In genomic region chrX:136814847-136815634, GRCh38 we compare ENCODE assay signal across 19 cellular contexts.
"Had no signal": no experiment of that assay in that cellular context is flagged by ENCODE, and none has a peak within 500 bp of the region (broad histone marks: within the 10 kb centered on the region; RNA-seq: fewer than 3 reads in every experiment).

No MANE protein-coding gene starts in this region.

- ATAC-seq: effector memory CD8-positive, alpha-beta T cell; foreskin keratinocyte; naive thymus-derived CD4-positive, alpha-beta T cell; sciatic nerve had no signal

- H3K4me3 ChIP-seq: esophagus muscularis mucosa, prostate gland, skin epidermis, stomach had no signal

- H3K27ac ChIP-seq: epithelial cell of prostate, esophagus muscularis mucosa, foreskin keratinocyte, parathyroid adenoma, prostate gland, skin epidermis, stomach had no signal

- H3K79me2 ChIP-seq: parathyroid adenoma had no signal

- H3K4me3 Mint-ChIP-seq: dendritic cell treated with granulocyte-macrophage colony-stimulating factor and Interleukin-4, amounts not matched to agents 40 ng/mL and 50 ng/mL, for 4 days; effector memory CD8-positive, alpha-beta T cell; immature natural killer cell; naive thymus-derived CD4-positive, alpha-beta T cell; nephron progenitor cell had no signal

- DNase-seq: effector memory CD8-positive, alpha-beta T cell; foreskin keratinocyte; immature natural killer cell; mammary epithelial cell; naive thymus-derived CD4-positive, alpha-beta T cell; nephron progenitor cell; retina; stimulated activated CD4-positive, alpha-beta T cell treated with anti-CD3 and anti-CD28 coated beads, Interleukin-12 subunit alpha, Interleukin-12 subunit beta, amount 100 ng/mL, for 4 hours; stimulated activated naive CD4-positive, alpha-beta T cell; stomach; substantia nigra; trophoblast cell had no signal

- H3K9me3 Mint-ChIP-seq: dendritic cell treated with granulocyte-macrophage colony-stimulating factor and Interleukin-4, amounts not matched to agents 40 ng/mL and 50 ng/mL, for 4 days; effector memory CD8-positive, alpha-beta T cell; immature natural killer cell; naive thymus-derived CD4-positive, alpha-beta T cell had no signal

- H3K36me3 ChIP-seq: prostate gland had no signal

- H3K9ac ChIP-seq: parathyroid adenoma had no signal

- H2AFZ ChIP-seq: parathyroid adenoma had no signal

- H3K4me1 Mint-ChIP-seq: nephron progenitor cell had no signal

- H3K27ac Mint-ChIP-seq: dendritic cell treated with granulocyte-macrophage colony-stimulating factor and Interleukin-4, amounts not matched to agents 40 ng/mL and 50 ng/mL, for 4 days; effector memory CD8-positive, alpha-beta T cell; immature natural killer cell; nephron progenitor cell had no signal

- H3K4me1 ChIP-seq: foreskin keratinocyte, parathyroid adenoma, prostate gland, stomach had no signal

- H3K27me3 Mint-ChIP-seq: dendritic cell treated with granulocyte-macrophage colony-stimulating factor and Interleukin-4, amounts not matched to agents 40 ng/mL and 50 ng/mL, for 4 days; effector memory CD8-positive, alpha-beta T cell; naive thymus-derived CD4-positive, alpha-beta T cell had no signal

- H3K27me3 ChIP-seq: esophagus muscularis mucosa, foreskin keratinocyte, stomach had no signal

- H3K9me3 ChIP-seq: esophagus muscularis mucosa, prostate gland, stomach had no signal
